In the genomic region with DNA sequence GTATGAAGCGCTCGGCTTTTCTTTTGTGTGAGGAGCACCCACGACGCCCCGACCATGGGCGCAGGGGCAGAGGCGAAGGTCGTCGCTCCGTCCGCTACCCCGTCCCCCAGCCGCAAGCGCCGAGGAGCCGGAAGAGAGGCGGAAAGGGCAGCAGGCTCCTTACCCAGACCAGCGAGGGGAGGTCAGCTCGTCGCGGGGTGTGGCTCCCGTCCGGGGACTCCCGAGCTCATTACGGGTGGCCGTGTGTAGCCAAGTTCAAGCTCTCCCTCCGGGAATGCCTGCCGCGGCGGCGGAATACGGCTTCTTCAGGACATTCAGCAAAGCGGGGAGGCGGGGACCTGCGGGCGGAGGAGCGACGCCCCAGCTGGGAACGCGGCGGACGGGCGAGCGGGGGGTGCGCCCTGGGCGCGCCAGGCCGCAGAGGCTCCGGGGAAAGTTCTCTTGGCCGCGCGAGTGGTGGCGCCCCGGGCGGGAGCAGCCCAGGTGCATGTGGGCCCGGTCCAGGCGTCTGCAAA, we compare ENCODE assay signal across 8 cellular contexts. TPM values are rescaled to one million over a fixed set of nuclear protein-coding genes. Genes with fewer than 3 reads are reported as not detected.
DNase-seq lines count a peak whose midpoint lies in the region; ATAC-seq and TF ChIP-seq lines count a peak whose summit lies in the region.

No MANE protein-coding gene starts in this region.

- peaks cover 0 to 33% (median 14%) of the 10 kb centered on the region in 4 donors for H3K4me1 ChIP-seq in stomach

- H3K4me3 ChIP-seq in choroid plexus epithelial cell (ENCODE audit: low read depth, low read length), result peak overlapping the region; percentile 55
- H3K4me3 ChIP-seq in stomach, result peak overlapping the region; percentile 69 to 86 (median 78)

- H3K36me3 ChIP-seq in stomach, result no peaks in the 10 kb centered on the region

- DNase-seq in CD14-positive monocyte (ENCODE audit: low spot score) (no peak), OCI-M1 (lab: John Stamatoyannopoulos, UW) (peak; percentile 34), choroid plexus epithelial cell (ENCODE audit: low read depth) (peak; percentile 12), left kidney (ENCODE audit: low read depth, low spot score) (peak; percentile 87), stomach (peak; percentile 69), DMS114 treated with DMSO at 0.1 percent for 48 hours (lab: John Stamatoyannopoulos, UW; ENCODE audit: unreplicated experiment) (no peak)

- H3K9me3 Mint-ChIP-seq in CD14-positive monocyte, result peaks cover 0 to 9% (median 3%) of the 10 kb centered on the region in 7 donors

- H3K27me3 Mint-ChIP-seq in CD14-positive monocyte (ENCODE audit: low read depth in 3 of 3), result peaks cover 54 to 79% (median 59%) of the 10 kb centered on the region in 3 donors

- 0 to 2% (median 1%) methylated on average over 21 to 57 of the region's 57 CpGs for WGBS in stomach, 5 donors

- H3K27ac Mint-ChIP-seq in CD14-positive monocyte, result no peak overlapping the region

- no peak for TF ChIP-seq POLR2A in stomach (IDR thresholded peaks at IDR 0.05)

- no peak for TF ChIP-seq EP300 in stomach (IDR thresholded peaks at IDR 0.05)

- peak overlapping the region; percentile 83 to 96 (median 85) for H3K27ac ChIP-seq in stomach

- H3K4me3 Mint-ChIP-seq in CD14-positive monocyte, result peak overlapping the region; percentile 70 to 79

- TF ChIP-seq CTCF in CD14-positive monocyte (IDR thresholded peaks at IDR 0.05), result no peak
- no peak for TF ChIP-seq CTCF in choroid plexus epithelial cell (conservative IDR thresholded peaks at IDR 0.05; ENCODE audit: low read depth, low read length)
- TF ChIP-seq CTCF in stomach (IDR thresholded peaks at IDR 0.05), result no peak

- intact Hi-C loops in CD14-positive monocyte (cut with micrococcal nuclease), result loop anchor here (10.0 kb wide), 1 partner anchor 245 kb away; no protein-coding TSS in a partner anchor
- intact Hi-C loops in stomach (cut with DNase I; ENCODE audit: low total_unique reads), result loop anchor here (10.0 kb wide), 2 partner anchors 215 to 245 kb away; no protein-coding TSS in a partner anchor

- H3K9me3 ChIP-seq in stomach, result no peaks in the 10 kb centered on the region

- H3K4me1 Mint-ChIP-seq in CD14-positive monocyte, result peaks cover 18% of the 10 kb centered on the region

- ATAC-seq in GM18861 (IDR thresholded peaks at IDR 0.05; ENCODE audit: unreplicated experiment) (peak; percentile 20), HG02981 (IDR thresholded peaks at IDR 0.05; ENCODE audit: unreplicated experiment) (peak; percentile 26)

- H3K36me3 Mint-ChIP-seq in CD14-positive monocyte, result no peaks in the 10 kb centered on the region

- H3K27me3 ChIP-seq in stomach, result peaks cover 0 to 19% (median 7%) of the 10 kb centered on the region in 3 donors

RNA-seq across cellular contexts. Expression of gene EPB41L4A, which starts 0.6 kb away (rescaled TPM):
- under 1 TPM in 1 of 2 donors, not detected in 1; 0.05 TPM for polyA plus RNA-seq in CD14-positive monocyte
- 10 to 100 TPM in 4 of 5 donors, 1 to 10 TPM in 1; 9.8 to 77.6 (median 19.3) TPM for total RNA-seq in stomach
- polyA plus RNA-seq in stomach, result 1 to 10 TPM; 4.4 to 7.0 (median 5.5) TPM

Comparison
In these comparisons a context has a peak if more than half of its experiments do, and no peak if none do; other contexts are left out.
1. DNase-seq: peak in OCI-M1 (single experiment), choroid plexus epithelial cell (single experiment), left kidney (single experiment) and stomach (single experiment); none in CD14-positive monocyte (single experiment) and DMS114 treated with DMSO at 0.1 percent for 48 hours (single experiment).
2. RNA of gene EPB41L4A, which starts 0.6 kb away (polyA plus RNA-seq): 4.4 to 7.0 TPM in stomach; 0.05 TPM in CD14-positive monocyte; every median in the first group is over 4 times any median in the second.